In genomic region chr9:14846871-14847311, GRCh38 we compare ENCODE assay signal across 8 cellular contexts.
DNase-seq lines count a peak whose midpoint lies in the region; ATAC-seq, FAIRE-seq and TF ChIP-seq lines count a peak whose summit lies in the region.

No MANE protein-coding gene starts in this region.

- H3K4me3 Mint-ChIP-seq in endothelial cell (ENCODE audit: unreplicated experiment) (no peak overlapping the region), nephron (no peak overlapping the region)

- no peak for TF ChIP-seq POLR2A in GM18505 (IDR thresholded peaks at IDR 0.05; ENCODE audit: borderline replicate concordance, extremely low read depth, insufficient read depth, insufficient read length)

- H3K9me3 Mint-ChIP-seq in endothelial cell (ENCODE audit: unreplicated experiment) (no peaks in the 10 kb centered on the region), nephron (no peaks in the 10 kb centered on the region)

- TF ChIP-seq CTCF in endothelial cell (IDR thresholded peaks at IDR 0.05; ENCODE audit: unreplicated experiment) (peak; percentile 71), nephron (IDR thresholded peaks at IDR 0.05; ENCODE audit: unreplicated experiment in 3 of 3) (peak; percentile 49 to 59 (median 49))

- peak; percentile 42 for FAIRE-seq in urothelium cell line (lab: Jason Lieb, UNC)

- peak; percentile 98 for ATAC-seq in GM18505 (IDR thresholded peaks at IDR 0.05; ENCODE audit: unreplicated experiment)
- ATAC-seq in HG02870 (IDR thresholded peaks at IDR 0.05; ENCODE audit: unreplicated experiment): peak; percentile 95

- H3K27me3 Mint-ChIP-seq in endothelial cell (ENCODE audit: unreplicated experiment) (peaks cover 2% of the 10 kb centered on the region), nephron (ENCODE audit: low read depth) (no peaks in the 10 kb centered on the region)

- H3K27ac Mint-ChIP-seq in endothelial cell (ENCODE audit: unreplicated experiment): no peak overlapping the region
- peak overlapping the region in 1 of 3 experiments; percentile 12 for H3K27ac Mint-ChIP-seq in nephron

- peak; percentile 66 for DNase-seq in AG08395 (ENCODE audit: low spot score)
- peak; percentile 70 for DNase-seq in NCI-H1694 (lab: John Stamatoyannopoulos, UW)
- peak; percentile 46 to 63 for DNase-seq in activated CD4-positive, alpha-beta T cell treated with anti-CD3 and anti-CD28 coated beads for 24 hours (ENCODE audit: low read depth in 2 of 2)
- DNase-seq in endothelial cell (ENCODE audit: low spot score): peak; percentile 61
- peak; percentile 70 for DNase-seq in urothelium cell line (ENCODE audit: low spot score)

- H3K4me1 Mint-ChIP-seq in endothelial cell (ENCODE audit: unreplicated experiment): peaks cover 6% of the 10 kb centered on the region
- no peaks in the 10 kb centered on the region for H3K4me1 Mint-ChIP-seq in nephron

- H3K36me3 Mint-ChIP-seq in endothelial cell (ENCODE audit: low read depth, unreplicated experiment) (no peaks in the 10 kb centered on the region), nephron (ENCODE audit: low read depth) (peaks cover 77% of the 10 kb centered on the region)

Comparison
In these comparisons a context has a peak if more than half of its experiments do, and no peak if none do; other contexts are left out.
1. Peak in every context shown above with its lines: DNase-seq and ATAC-seq.